1 cellular context compared by ENCODE assay signal in genomic region chr5:173763410-173763809, GRCh38.
TF ChIP-seq lines count a peak whose summit lies in the region.

No MANE protein-coding gene starts in this region.

TF ChIP-seq in IMR-90, 13 proteins besides CTCF, POLR2A, EP300 and RAD21 (continued from another document):
- TF ChIP-seq ELK1 (IDR thresholded peaks at IDR 0.05; ENCODE audit: borderline replicate concordance, low read depth, low read length) (no peak), USF2 (IDR thresholded peaks at IDR 0.05; ENCODE audit: low read depth, low read length) (no peak), MXI1 (IDR thresholded peaks at IDR 0.05; ENCODE audit: borderline replicate concordance, low read depth, low read length) (no peak), RFX5 (IDR thresholded peaks at IDR 0.05; ENCODE audit: low read depth, low read length) (no peak)
TF ChIP-seq in IMR-90: peak in this region for 0.
